In the genomic region with DNA sequence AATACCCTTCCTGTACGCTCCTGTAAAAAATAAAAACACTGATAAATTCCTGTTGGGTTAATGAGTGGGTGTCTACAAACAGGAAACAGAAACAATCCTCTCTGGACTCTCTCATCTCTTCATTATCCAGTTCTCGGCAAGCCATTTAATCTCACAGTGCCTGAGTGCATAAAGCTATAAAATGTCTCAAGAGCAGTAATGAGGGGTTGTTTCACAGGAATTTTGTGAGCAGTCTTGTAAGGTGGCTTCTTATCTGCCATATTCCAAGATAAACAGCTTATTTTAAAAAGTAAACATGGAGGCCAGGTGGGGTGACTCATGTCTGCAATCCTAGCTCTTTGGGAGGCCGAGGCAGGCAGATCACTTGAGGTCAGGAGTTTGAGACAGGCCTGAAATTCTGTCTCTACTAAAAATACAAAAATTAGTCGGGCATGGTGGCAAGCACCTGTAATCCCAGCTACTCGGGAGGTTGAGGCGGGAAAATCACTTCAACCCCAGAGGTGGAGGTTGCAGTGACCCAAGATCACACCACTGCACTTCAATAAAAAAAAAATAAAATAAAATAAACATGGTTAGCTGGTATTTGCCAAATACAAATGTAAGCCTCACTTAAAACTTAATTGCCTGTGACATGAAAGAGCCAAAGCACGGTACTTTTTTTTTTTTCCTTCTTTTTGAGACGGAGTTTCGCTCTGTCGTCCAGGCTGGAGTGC, we compare ENCODE assay signal across 1 cellular context.
TF ChIP-seq lines count a peak whose summit lies in the region.

No MANE protein-coding gene starts in this region.

TF ChIP-seq in HEK293, 187 proteins besides CTCF, POLR2A, EP300 and RAD21 (continued from another document):
- TF ChIP-seq KLF1 (tag by site-specific recombination; IDR thresholded peaks at IDR 0.05) (peak; percentile 62), ZIC2 (tag by site-specific recombination; IDR thresholded peaks at IDR 0.05) (peak; percentile 9; the same call in 1 of the 2 replicates), ZNF423 (tag by site-specific recombination; IDR thresholded peaks at IDR 0.05) (0 out of 2 replicates have a peak, but pooled peaks have one; percentile 27), TCF7L2 (IDR thresholded peaks at IDR 0.05; ENCODE audit: borderline replicate concordance, low read depth, low read length) (peak; percentile 90), ZEB2 (tag by site-specific recombination; IDR thresholded peaks at IDR 0.05) (peak; percentile 95), ZNF558 (tag by site-specific recombination; IDR thresholded peaks at IDR 0.05) (peak; percentile 65), GLIS1 (tag by site-specific recombination; IDR thresholded peaks at IDR 0.05) (peak; percentile 98), ZNF341 (tag by site-specific recombination; IDR thresholded peaks at IDR 0.05; ENCODE audit: low read depth) (no peak), ZFHX2 (tag by site-specific recombination; conservative IDR thresholded peaks at IDR 0.05) (peak; percentile 61), BCL11B (tag by site-specific recombination; IDR thresholded peaks at IDR 0.05; ENCODE audit: low read depth) (no peak), HOXD13 (CRISPR knock-in tag; IDR thresholded peaks at IDR 0.05; ENCODE audit: borderline replicate concordance) (peak; percentile 54; the same call in 1 of the 2 replicates), SP7 (tag by site-specific recombination; IDR thresholded peaks at IDR 0.05) (peak; percentile 100), ZNF2 (tag by site-specific recombination; IDR thresholded peaks at IDR 0.05) (peak; percentile 60), ZSCAN23 (tag by site-specific recombination; IDR thresholded peaks at IDR 0.05) (peak; percentile 85; the same call in 1 of the 2 replicates), OSR2 (tag by site-specific recombination; IDR thresholded peaks at IDR 0.05) (peak; percentile 96), ZBTB20 (tag by site-specific recombination; IDR thresholded peaks at IDR 0.05) (peak; percentile 53; the same call in 1 of the 2 replicates), ZBTB21 (tag by site-specific recombination; IDR thresholded peaks at IDR 0.05) (peak; percentile 68; the same call in 1 of the 2 replicates), ZNF266 (tag by site-specific recombination; IDR thresholded peaks at IDR 0.05; ENCODE audit: low read depth) (no peak), ZXDB (tag by site-specific recombination; IDR thresholded peaks at IDR 0.05) (peak; percentile 95), ZNF132 (tag by site-specific recombination; IDR thresholded peaks at IDR 0.05; ENCODE audit: borderline replicate concordance) (no peak), SCRT1 (tag by site-specific recombination; IDR thresholded peaks at IDR 0.05; ENCODE audit: borderline replicate concordance) (peak; percentile 80; the same call in 1 of the 2 replicates), KLF9 (tag by site-specific recombination; IDR thresholded peaks at IDR 0.05; ENCODE audit: low read depth) (0 out of 2 replicates have a peak, but pooled peaks have one; percentile 8), ZNF549 (tag by site-specific recombination; IDR thresholded peaks at IDR 0.05) (no peak), ZNF623 (tag by site-specific recombination; IDR thresholded peaks at IDR 0.05) (0 out of 2 replicates have a peak, but pooled peaks have one; percentile 11), KLF10 (tag by site-specific recombination; IDR thresholded peaks at IDR 0.05) (peak; percentile 89), ZNF146 (tag by site-specific recombination; IDR thresholded peaks at IDR 0.05) (0 out of 2 replicates have a peak, but pooled peaks have one; percentile 33), ZNF596 (tag by site-specific recombination; IDR thresholded peaks at IDR 0.05) (peak; percentile 78), ZNF19 (tag by site-specific recombination; IDR thresholded peaks at IDR 0.05; ENCODE audit: low read depth) (no peak), ZNF140 (tag by site-specific recombination; IDR thresholded peaks at IDR 0.05) (no peak), WT1 (tag by site-specific recombination; IDR thresholded peaks at IDR 0.05) (peak; percentile 91)
- TF ChIP-seq, protein P1, sequence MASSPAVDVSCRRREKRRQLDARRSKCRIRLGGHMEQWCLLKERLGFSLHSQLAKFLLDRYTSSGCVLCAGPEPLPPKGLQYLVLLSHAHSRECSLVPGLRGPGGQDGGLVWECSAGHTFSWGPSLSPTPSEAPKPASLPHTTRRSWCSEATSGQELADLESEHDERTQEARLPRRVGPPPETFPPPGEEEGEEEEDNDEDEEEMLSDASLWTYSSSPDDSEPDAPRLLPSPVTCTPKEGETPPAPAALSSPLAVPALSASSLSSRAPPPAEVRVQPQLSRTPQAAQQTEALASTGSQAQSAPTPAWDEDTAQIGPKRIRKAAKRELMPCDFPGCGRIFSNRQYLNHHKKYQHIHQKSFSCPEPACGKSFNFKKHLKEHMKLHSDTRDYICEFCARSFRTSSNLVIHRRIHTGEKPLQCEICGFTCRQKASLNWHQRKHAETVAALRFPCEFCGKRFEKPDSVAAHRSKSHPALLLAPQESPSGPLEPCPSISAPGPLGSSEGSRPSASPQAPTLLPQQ (tag by site-specific recombination; IDR thresholded peaks at IDR 0.05), result peak; percentile 80
- TF ChIP-seq, protein P2, sequence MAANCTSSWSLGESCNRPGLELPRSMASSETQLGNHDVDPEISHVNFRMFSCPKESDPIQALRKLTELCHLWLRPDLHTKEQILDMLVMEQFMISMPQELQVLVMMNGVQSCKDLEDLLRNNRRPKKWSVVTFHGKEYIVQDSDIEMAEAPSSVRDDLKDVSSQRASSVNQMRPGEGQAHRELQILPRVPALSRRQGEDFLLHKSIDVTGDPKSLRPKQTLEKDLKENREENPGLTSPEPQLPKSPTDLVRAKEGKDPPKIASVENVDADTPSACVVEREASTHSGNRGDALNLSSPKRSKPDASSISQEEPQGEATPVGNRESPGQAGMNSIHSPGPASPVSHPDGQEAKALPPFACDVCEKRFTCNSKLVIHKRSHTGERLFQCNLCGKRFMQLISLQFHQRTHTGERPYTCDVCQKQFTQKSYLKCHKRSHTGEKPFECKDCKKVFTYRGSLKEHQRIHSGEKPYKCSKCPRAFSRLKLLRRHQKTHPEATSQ (tag by site-specific recombination; IDR thresholded peaks at IDR 0.05), result 0 out of 2 replicates have a peak, but pooled peaks have one; percentile 45
- TF ChIP-seq, protein P3, sequence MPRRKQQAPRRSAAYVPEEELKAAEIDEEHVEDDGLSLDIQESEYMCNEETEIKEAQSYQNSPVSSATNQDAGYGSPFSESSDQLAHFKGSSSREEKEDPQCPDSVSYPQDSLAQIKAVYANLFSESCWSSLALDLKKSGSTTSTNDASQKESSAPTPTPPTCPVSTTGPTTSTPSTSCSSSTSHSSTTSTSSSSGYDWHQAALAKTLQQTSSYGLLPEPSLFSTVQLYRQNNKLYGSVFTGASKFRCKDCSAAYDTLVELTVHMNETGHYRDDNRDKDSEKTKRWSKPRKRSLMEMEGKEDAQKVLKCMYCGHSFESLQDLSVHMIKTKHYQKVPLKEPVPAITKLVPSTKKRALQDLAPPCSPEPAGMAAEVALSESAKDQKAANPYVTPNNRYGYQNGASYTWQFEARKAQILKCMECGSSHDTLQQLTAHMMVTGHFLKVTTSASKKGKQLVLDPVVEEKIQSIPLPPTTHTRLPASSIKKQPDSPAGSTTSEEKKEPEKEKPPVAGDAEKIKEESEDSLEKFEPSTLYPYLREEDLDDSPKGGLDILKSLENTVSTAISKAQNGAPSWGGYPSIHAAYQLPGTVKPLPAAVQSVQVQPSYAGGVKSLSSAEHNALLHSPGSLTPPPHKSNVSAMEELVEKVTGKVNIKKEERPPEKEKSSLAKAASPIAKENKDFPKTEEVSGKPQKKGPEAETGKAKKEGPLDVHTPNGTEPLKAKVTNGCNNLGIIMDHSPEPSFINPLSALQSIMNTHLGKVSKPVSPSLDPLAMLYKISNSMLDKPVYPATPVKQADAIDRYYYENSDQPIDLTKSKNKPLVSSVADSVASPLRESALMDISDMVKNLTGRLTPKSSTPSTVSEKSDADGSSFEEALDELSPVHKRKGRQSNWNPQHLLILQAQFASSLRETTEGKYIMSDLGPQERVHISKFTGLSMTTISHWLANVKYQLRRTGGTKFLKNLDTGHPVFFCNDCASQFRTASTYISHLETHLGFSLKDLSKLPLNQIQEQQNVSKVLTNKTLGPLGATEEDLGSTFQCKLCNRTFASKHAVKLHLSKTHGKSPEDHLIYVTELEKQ (tag by site-specific recombination; IDR thresholded peaks at IDR 0.05; ENCODE audit: borderline replicate concordance), result peak; percentile 93
- TF ChIP-seq, protein P4, sequence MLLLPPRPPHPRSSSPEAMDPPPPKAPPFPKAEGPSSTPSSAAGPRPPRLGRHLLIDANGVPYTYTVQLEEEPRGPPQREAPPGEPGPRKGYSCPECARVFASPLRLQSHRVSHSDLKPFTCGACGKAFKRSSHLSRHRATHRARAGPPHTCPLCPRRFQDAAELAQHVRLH (tag by site-specific recombination; IDR thresholded peaks at IDR 0.05), result peak; percentile 88; the same call in 1 of the 2 replicates
- TF ChIP-seq, protein P5, sequence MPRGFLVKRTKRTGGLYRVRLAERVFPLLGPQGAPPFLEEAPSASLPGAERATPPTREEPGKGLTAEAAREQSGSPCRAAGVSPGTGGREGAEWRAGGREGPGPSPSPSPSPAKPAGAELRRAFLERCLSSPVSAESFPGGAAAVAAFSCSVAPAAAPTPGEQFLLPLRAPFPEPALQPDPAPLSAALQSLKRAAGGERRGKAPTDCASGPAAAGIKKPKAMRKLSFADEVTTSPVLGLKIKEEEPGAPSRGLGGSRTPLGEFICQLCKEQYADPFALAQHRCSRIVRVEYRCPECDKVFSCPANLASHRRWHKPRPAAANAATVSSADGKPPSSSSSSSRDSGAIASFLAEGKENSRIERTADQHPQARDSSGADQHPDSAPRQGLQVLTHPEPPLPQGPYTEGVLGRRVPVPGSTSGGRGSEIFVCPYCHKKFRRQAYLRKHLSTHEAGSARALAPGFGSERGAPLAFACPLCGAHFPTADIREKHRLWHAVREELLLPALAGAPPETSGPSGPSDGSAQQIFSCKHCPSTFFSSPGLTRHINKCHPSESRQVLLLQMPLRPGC (tag by site-specific recombination; IDR thresholded peaks at IDR 0.05), result peak; percentile 83
- TF ChIP-seq, protein P6, sequence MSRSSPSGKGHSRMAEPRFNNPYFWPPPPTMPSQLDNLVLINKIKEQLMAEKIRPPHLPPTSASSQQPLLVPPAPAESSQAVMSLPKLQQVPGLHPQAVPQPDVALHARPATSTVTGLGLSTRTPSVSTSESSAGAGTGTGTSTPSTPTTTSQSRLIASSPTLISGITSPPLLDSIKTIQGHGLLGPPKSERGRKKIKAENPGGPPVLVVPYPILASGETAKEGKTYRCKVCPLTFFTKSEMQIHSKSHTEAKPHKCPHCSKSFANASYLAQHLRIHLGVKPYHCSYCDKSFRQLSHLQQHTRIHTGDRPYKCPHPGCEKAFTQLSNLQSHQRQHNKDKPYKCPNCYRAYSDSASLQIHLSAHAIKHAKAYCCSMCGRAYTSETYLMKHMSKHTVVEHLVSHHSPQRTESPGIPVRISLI (tag by site-specific recombination; IDR thresholded peaks at IDR 0.05), result peak; percentile 97
- TF ChIP-seq, protein P7, sequence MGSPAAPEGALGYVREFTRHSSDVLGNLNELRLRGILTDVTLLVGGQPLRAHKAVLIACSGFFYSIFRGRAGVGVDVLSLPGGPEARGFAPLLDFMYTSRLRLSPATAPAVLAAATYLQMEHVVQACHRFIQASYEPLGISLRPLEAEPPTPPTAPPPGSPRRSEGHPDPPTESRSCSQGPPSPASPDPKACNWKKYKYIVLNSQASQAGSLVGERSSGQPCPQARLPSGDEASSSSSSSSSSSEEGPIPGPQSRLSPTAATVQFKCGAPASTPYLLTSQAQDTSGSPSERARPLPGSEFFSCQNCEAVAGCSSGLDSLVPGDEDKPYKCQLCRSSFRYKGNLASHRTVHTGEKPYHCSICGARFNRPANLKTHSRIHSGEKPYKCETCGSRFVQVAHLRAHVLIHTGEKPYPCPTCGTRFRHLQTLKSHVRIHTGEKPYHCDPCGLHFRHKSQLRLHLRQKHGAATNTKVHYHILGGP (tag by site-specific recombination; IDR thresholded peaks at IDR 0.05), result no peak
- TF ChIP-seq, protein P8, sequence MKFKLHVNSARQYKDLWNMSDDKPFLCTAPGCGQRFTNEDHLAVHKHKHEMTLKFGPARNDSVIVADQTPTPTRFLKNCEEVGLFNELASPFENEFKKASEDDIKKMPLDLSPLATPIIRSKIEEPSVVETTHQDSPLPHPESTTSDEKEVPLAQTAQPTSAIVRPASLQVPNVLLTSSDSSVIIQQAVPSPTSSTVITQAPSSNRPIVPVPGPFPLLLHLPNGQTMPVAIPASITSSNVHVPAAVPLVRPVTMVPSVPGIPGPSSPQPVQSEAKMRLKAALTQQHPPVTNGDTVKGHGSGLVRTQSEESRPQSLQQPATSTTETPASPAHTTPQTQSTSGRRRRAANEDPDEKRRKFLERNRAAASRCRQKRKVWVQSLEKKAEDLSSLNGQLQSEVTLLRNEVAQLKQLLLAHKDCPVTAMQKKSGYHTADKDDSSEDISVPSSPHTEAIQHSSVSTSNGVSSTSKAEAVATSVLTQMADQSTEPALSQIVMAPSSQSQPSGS (tag by site-specific recombination; IDR thresholded peaks at IDR 0.05; ENCODE audit: low read depth), result peak; percentile 45; the same call in 1 of the 2 replicates
